ENCODE assay signal across 2 cellular contexts in genomic region chr22:24437820-24438328, GRCh38.
TF ChIP-seq lines count a peak whose summit lies in the region.

No MANE protein-coding gene starts in this region.

TF ChIP-seq in Ishikawa, 13 proteins besides CTCF, POLR2A, EP300 and RAD21:
- TF ChIP-seq, protein P1, sequence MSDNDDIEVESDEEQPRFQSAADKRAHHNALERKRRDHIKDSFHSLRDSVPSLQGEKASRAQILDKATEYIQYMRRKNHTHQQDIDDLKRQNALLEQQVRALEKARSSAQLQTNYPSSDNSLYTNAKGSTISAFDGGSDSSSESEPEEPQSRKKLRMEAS (IDR thresholded peaks at IDR 0.05): no peak
- TF ChIP-seq, protein P2, sequence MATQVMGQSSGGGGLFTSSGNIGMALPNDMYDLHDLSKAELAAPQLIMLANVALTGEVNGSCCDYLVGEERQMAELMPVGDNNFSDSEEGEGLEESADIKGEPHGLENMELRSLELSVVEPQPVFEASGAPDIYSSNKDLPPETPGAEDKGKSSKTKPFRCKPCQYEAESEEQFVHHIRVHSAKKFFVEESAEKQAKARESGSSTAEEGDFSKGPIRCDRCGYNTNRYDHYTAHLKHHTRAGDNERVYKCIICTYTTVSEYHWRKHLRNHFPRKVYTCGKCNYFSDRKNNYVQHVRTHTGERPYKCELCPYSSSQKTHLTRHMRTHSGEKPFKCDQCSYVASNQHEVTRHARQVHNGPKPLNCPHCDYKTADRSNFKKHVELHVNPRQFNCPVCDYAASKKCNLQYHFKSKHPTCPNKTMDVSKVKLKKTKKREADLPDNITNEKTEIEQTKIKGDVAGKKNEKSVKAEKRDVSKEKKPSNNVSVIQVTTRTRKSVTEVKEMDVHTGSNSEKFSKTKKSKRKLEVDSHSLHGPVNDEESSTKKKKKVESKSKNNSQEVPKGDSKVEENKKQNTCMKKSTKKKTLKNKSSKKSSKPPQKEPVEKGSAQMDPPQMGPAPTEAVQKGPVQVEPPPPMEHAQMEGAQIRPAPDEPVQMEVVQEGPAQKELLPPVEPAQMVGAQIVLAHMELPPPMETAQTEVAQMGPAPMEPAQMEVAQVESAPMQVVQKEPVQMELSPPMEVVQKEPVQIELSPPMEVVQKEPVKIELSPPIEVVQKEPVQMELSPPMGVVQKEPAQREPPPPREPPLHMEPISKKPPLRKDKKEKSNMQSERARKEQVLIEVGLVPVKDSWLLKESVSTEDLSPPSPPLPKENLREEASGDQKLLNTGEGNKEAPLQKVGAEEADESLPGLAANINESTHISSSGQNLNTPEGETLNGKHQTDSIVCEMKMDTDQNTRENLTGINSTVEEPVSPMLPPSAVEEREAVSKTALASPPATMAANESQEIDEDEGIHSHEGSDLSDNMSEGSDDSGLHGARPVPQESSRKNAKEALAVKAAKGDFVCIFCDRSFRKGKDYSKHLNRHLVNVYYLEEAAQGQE (IDR thresholded peaks at IDR 0.05; ENCODE audit: low read depth): no peak
- no peak for TF ChIP-seq USF1 (IDR thresholded peaks at IDR 0.05)
- TF ChIP-seq CEBPB (IDR thresholded peaks at IDR 0.05): no peak

TF ChIP-seq in K562, 482 proteins besides CTCF, POLR2A, EP300 and RAD21:
- TF ChIP-seq BCOR (IDR thresholded peaks at IDR 0.05) (peak; percentile 67; the same call in 1 of the 2 replicates), PRPF4 (IDR thresholded peaks at IDR 0.05; ENCODE audit: insufficient read depth, low read depth, low read length, poor library complexity, severe bottlenecking) (no peak), RREB1 (CRISPR knock-in tag; IDR thresholded peaks at IDR 0.05) (no peak), KDM1A (IDR thresholded peaks at IDR 0.05) (peak in 1 of 2 experiments; percentile 35; a peak in 1 of 4 replicates), CREM (IDR thresholded peaks at IDR 0.05; ENCODE audit: low read depth) (no peak), NR2C1 (IDR thresholded peaks at IDR 0.05) (no peak), NR2C1 (tag; IDR thresholded peaks at IDR 0.05) (no peak), ZNF324 (CRISPR knock-in tag; IDR thresholded peaks at IDR 0.05) (no peak), SAFB (IDR thresholded peaks at IDR 0.05; ENCODE audit: borderline replicate concordance, low read depth, low read length) (no peak), MTA3 (IDR thresholded peaks at IDR 0.05; ENCODE audit: borderline replicate concordance) (no peak), RBM25 (IDR thresholded peaks at IDR 0.05; ENCODE audit: low read depth, low read length, severe bottlenecking) (peak; percentile 85), ZKSCAN3 (CRISPR knock-in tag; IDR thresholded peaks at IDR 0.05) (no peak), RBM34 (IDR thresholded peaks at IDR 0.05; ENCODE audit: borderline replicate concordance, insufficient read depth, low read length) (no peak), RERE (CRISPR knock-in tag; IDR thresholded peaks at IDR 0.05; ENCODE audit: borderline replicate concordance) (no peak)
- TF ChIP-seq, protein P3, sequence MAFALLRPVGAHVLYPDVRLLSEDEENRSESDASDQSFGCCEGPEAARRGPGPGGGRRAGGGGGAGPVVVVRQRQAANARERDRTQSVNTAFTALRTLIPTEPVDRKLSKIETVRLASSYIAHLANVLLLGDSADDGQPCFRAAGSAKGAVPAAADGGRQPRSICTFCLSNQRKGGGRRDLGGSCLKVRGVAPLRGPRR (CRISPR knock-in tag; IDR thresholded peaks at IDR 0.05): no peak
- TF ChIP-seq, protein P4, sequence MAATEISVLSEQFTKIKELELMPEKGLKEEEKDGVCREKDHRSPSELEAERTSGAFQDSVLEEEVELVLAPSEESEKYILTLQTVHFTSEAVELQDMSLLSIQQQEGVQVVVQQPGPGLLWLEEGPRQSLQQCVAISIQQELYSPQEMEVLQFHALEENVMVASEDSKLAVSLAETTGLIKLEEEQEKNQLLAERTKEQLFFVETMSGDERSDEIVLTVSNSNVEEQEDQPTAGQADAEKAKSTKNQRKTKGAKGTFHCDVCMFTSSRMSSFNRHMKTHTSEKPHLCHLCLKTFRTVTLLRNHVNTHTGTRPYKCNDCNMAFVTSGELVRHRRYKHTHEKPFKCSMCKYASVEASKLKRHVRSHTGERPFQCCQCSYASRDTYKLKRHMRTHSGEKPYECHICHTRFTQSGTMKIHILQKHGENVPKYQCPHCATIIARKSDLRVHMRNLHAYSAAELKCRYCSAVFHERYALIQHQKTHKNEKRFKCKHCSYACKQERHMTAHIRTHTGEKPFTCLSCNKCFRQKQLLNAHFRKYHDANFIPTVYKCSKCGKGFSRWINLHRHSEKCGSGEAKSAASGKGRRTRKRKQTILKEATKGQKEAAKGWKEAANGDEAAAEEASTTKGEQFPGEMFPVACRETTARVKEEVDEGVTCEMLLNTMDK (IDR thresholded peaks at IDR 0.05; ENCODE audit: borderline replicate concordance, insufficient read depth, low read depth, low read length, poor library complexity, severe bottlenecking): peak; percentile 22
